ENCODE assay signal across 11 cellular contexts in the genomic region with DNA sequence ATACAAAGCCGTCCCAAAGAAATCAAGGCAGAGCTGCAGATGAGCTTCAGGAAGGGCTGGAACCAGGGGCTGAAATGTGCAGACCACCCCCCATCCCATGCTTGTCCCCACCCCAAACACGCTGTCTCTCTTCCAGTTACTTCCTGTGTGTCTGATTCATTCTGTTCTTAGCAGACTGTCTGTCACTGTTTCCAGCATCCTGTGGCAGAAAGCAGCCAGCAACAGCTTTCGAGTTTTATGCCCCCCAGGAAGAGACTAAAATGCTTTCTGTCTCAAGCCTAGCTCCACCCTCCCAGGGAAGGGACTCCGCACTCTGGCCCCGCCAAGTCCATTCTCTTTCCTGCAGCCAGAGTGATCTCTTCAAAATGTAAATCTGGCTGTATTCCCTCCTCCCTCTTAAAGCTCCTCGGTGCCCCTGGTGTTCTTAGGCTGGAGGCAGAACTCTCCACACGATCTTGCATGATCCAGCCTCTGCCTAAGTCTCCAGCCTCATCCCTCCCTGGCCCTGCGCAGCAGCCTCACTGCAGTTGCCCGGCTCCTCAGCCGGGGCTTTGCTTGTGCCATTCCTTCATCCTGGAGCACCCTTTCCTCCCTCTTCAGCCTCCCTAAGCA. TPM values are rescaled to one million over a fixed set of nuclear protein-coding genes. Genes with fewer than 3 reads are reported as not detected.
DNase-seq lines count a peak whose midpoint lies in the region; FAIRE-seq and TF ChIP-seq lines count a peak whose summit lies in the region.
"Had no signal": no experiment of that assay in that cellular context is flagged by ENCODE, and none has a peak within 500 bp of the region (broad histone marks: within the 10 kb centered on the region; RNA-seq: fewer than 3 reads in every experiment).

No MANE protein-coding gene starts in this region.

- TF ChIP-seq CTCF in endothelial cell of umbilical vein (IDR thresholded peaks at IDR 0.05; ENCODE audit: extremely low read depth in 1 of 2, insufficient read depth in 1 of 2, low read depth in 1 of 2, low read length in 2 of 2) (no peak), sigmoid colon (IDR thresholded peaks at IDR 0.05) (no peak), mesothelial cell of epicardium (IDR thresholded peaks at IDR 0.05; ENCODE audit: unreplicated experiment) (no peak), OCI-LY7 (conservative IDR thresholded peaks at IDR 0.05; ENCODE audit: low read length) (no peak)

- peak overlapping the region; percentile 77 for H3K9ac ChIP-seq in GM23248
- peak overlapping the region; percentile 17 for H3K9ac ChIP-seq in endothelial cell of umbilical vein (replicated peaks; ENCODE audit: extremely low read depth, insufficient read depth, low read length)

- H2AFZ ChIP-seq in GM23248 (peak overlapping the region; percentile 64), endothelial cell of umbilical vein (ENCODE audit: low read depth, low read length) (no peak overlapping the region), OCI-LY7 (ENCODE audit: low read length) (no peak overlapping the region)

- H3K4me2 ChIP-seq in GM23248 (ENCODE audit: unreplicated experiment) (peak overlapping the region; percentile 71), endothelial cell of umbilical vein (ENCODE audit: insufficient read depth, low read length) (peak overlapping the region; percentile 23), OCI-LY7 (ENCODE audit: low read length) (no peak overlapping the region)

- 2 to 4% methylated on average over 10 of the region's 10 CpGs for WGBS in GM23248 (ENCODE audit: low coverage in 1 of 2, low lambda C conversion rate in 2 of 2, missing lambda C conversion rate in 2 of 2), 2 experiments
- WGBS in sigmoid colon, 2 donors: 36 to 42% methylated on average over 10 of the region's 10 CpGs

- in situ Hi-C loops in GM23248 (cut with MboI): no loop called here

- BruUV-seq in endothelial cell of umbilical vein (replicated peaks; lab: Mats Ljungman, UMichigan): TSS peak; percentile 12
- no TSS peak for BruUV-seq in OCI-LY7 (replicated peaks; lab: Mats Ljungman, UMichigan)

- H3K4me1 ChIP-seq in GM23248 (ENCODE audit: insufficient read depth) (peaks cover 32% of the 10 kb centered on the region), SJSA1 (replicated peaks) (peaks cover 65% of the 10 kb centered on the region), endothelial cell of umbilical vein (ENCODE audit: control insufficient read depth, extremely low read depth, insufficient read depth, low read length) (peaks cover 61% of the 10 kb centered on the region), sigmoid colon (peaks cover 0 to 45% (median 36%) of the 10 kb centered on the region in 4 donors), OCI-LY7 (ENCODE audit: insufficient read depth, low read length, poor library complexity, severe bottlenecking) (no peaks in the 10 kb centered on the region)

- H3K9me3 ChIP-seq in GM23248 (ENCODE audit: low read depth): no peaks in the 10 kb centered on the region
- H3K9me3 ChIP-seq in SJSA1 (replicated peaks): no peaks in the 10 kb centered on the region; the same call in 1 of the 2 replicates
- no peaks in the 10 kb centered on the region for H3K9me3 ChIP-seq in endothelial cell of umbilical vein (replicated peaks; ENCODE audit: control insufficient read depth, insufficient read depth, low read length)
- H3K9me3 ChIP-seq in sigmoid colon: no peaks in the 10 kb centered on the region
- H3K9me3 ChIP-seq in OCI-LY7 (ENCODE audit: low read length): no peaks in the 10 kb centered on the region
- H3K9me3 ChIP-seq: suprapubic skin had no signal

- intact Hi-C loops in endothelial cell of umbilical vein (cut with micrococcal nuclease): loop anchor here (1.0 kb wide), 1 partner anchor 11 kb away; no protein-coding TSS in a partner anchor
- intact Hi-C loops in sigmoid colon (cut with DNase I): no loop called here
- intact Hi-C loops in OCI-LY7 (cut with micrococcal nuclease; ENCODE audit: unreplicated experiment): no loop called here

- FAIRE-seq in endothelial cell of umbilical vein (lab: Jason Lieb, UNC): peak; percentile 60

- dilution Hi-C loops in endothelial cell of umbilical vein (cut with MboI; ENCODE audit: extremely low pct_ligation_motif_present, low sequenced_read_pairs): no loop called here

- peaks cover 25% of the 10 kb centered on the region for H3K27me3 Mint-ChIP-seq in mesothelial cell of epicardium (ENCODE audit: low read depth)

- H3K79me2 ChIP-seq in GM23248 (ENCODE audit: insufficient read depth) (peaks cover 72% of the 10 kb centered on the region), endothelial cell of umbilical vein (ENCODE audit: control insufficient read depth, insufficient read depth, low read length) (peaks cover 23% of the 10 kb centered on the region), OCI-LY7 (ENCODE audit: insufficient read depth, low read depth, low read length) (no peaks in the 10 kb centered on the region)

- H3K27ac Mint-ChIP-seq in mesothelial cell of epicardium: no peak overlapping the region
- H3K27ac Mint-ChIP-seq: naive thymus-derived CD4-positive, alpha-beta T cell had no signal

- POLR2A ChIA-PET in endothelial cell of umbilical vein (lab: Charles Lee) (interaction anchor here (0.9 to 1.6 kb wide), 2 partner anchors 10 to 41 kb away, joined by 3 to 5 read pairs; no protein-coding TSS in a partner anchor), OCI-LY7 (lab: Charles Lee) (no interaction called here)

- TF ChIP-seq POLR2A in endothelial cell of umbilical vein (IDR thresholded peaks at IDR 0.05; ENCODE audit: low read depth, low read length) (peak; percentile 65), sigmoid colon (IDR thresholded peaks at IDR 0.05) (no peak)

- H3K4me3 Mint-ChIP-seq in mesothelial cell of epicardium: no peak overlapping the region

- no peaks in the 10 kb centered on the region for H3K9me1 ChIP-seq in endothelial cell of umbilical vein (replicated peaks; ENCODE audit: control insufficient read depth, extremely low read depth, insufficient read depth, low read length)

- peaks cover 13% of the 10 kb centered on the region for H3K4me1 Mint-ChIP-seq in mesothelial cell of epicardium

- H3K27me3 ChIP-seq in GM23248 (replicated peaks; ENCODE audit: insufficient read depth) (no peaks in the 10 kb centered on the region), SJSA1 (replicated peaks) (no peaks in the 10 kb centered on the region), endothelial cell of umbilical vein (ENCODE audit: control insufficient read depth in 2 of 2, insufficient read depth in 2 of 2, low read length in 2 of 2) (no peaks in the 10 kb centered on the region), sigmoid colon (no peaks in the 10 kb centered on the region)
- H3K27me3 ChIP-seq: suprapubic skin had no signal

- peaks cover 15% of the 10 kb centered on the region for H3K9me3 Mint-ChIP-seq in mesothelial cell of epicardium

- no peak for TF ChIP-seq EP300 in sigmoid colon (IDR thresholded peaks at IDR 0.05)

- peaks cover 35% of the 10 kb centered on the region for H3F3A ChIP-seq in GM23248 (ENCODE audit: insufficient read depth)

- CTCF ChIA-PET in endothelial cell of umbilical vein (lab: Charles Lee) (interaction anchor here (1.0 to 8.7 kb wide), 10 partner anchors 8 to 140 kb away, joined by 3 to 96 read pairs (median 4); partner anchors contain the start of genes ATG7 and HRH1), OCI-LY7 (lab: Charles Lee; ENCODE audit: unreplicated experiment) (no interaction called here)

- no peaks in the 10 kb centered on the region for H3K36me3 Mint-ChIP-seq in mesothelial cell of epicardium
- H3K36me3 Mint-ChIP-seq: naive thymus-derived CD4-positive, alpha-beta T cell had no signal

- H3K9me2 ChIP-seq in GM23248 (ENCODE audit: insufficient read depth) (no peaks in the 10 kb centered on the region), OCI-LY7 (ENCODE audit: insufficient read depth, low read length) (no peaks in the 10 kb centered on the region)

- DNase-seq in GM23248 (peak; percentile 78), SJSA1 (ENCODE audit: low read depth in 1 of 2, low spot score in 2 of 2) (peak; percentile 69), endothelial cell of umbilical vein (ENCODE audit: low read depth, low spot score) (peak; percentile 65), sigmoid colon (no peak), SIG-M5 treated with dmso at 0.1 percent for 504 hours (lab: John Stamatoyannopoulos, UW; ENCODE audit: unreplicated experiment) (no peak), NCI-H446 (lab: John Stamatoyannopoulos, UW) (no peak), mesothelial cell of epicardium (ENCODE audit: low spot score in 2 of 2, unreplicated experiment in 2 of 2) (no peak), OCI-LY7 (ENCODE audit: low spot score) (no peak)
- DNase-seq: naive thymus-derived CD4-positive, alpha-beta T cell; OCI-M1 had no signal

- H3K27ac ChIP-seq in GM23248: peak overlapping the region; percentile 90
- peak overlapping the region; percentile 79 for H3K27ac ChIP-seq in SJSA1
- peak overlapping the region; percentile 67 for H3K27ac ChIP-seq in endothelial cell of umbilical vein (ENCODE audit: insufficient read depth, low read depth, low read length)
- H3K27ac ChIP-seq in sigmoid colon: peak overlapping the region; percentile 42 to 73 (median 63)
- H3K27ac ChIP-seq in OCI-LY7 (ENCODE audit: low read depth, low read length, poor library complexity, severe bottlenecking): no peak overlapping the region
- H3K27ac ChIP-seq: suprapubic skin had no signal

- H3K4me3 ChIP-seq in GM23248 (peak overlapping the region; percentile 63), SJSA1 (peak overlapping the region; percentile 10), endothelial cell of umbilical vein (replicated peaks in 1 of 3; ENCODE audit: insufficient read depth in 1 of 3, low read depth in 1 of 3, low read length in 3 of 3) (no peak overlapping the region), sigmoid colon (peak overlapping the region in 2 of 4 donors; percentile 11 to 22), OCI-LY7 (ENCODE audit: low read depth, low read length, poor library complexity, severe bottlenecking) (no peak overlapping the region)
- H3K4me3 ChIP-seq: suprapubic skin had no signal

- H3K36me3 ChIP-seq in GM23248 (ENCODE audit: low read depth): no peaks in the 10 kb centered on the region
- H3K36me3 ChIP-seq in SJSA1: peaks cover 24% of the 10 kb centered on the region
- H3K36me3 ChIP-seq in endothelial cell of umbilical vein (ENCODE audit: control insufficient read depth in 2 of 2, extremely low read depth in 1 of 2, insufficient read depth in 2 of 2, low read length in 2 of 2): peaks cover 0 to 5% of the 10 kb centered on the region in 2 experiments
- H3K36me3 ChIP-seq in sigmoid colon: no peaks in the 10 kb centered on the region
- no peaks in the 10 kb centered on the region for H3K36me3 ChIP-seq in OCI-LY7 (ENCODE audit: insufficient read depth, low read length)
- H3K36me3 ChIP-seq: suprapubic skin had no signal

- H4K20me1 ChIP-seq in GM23248 (ENCODE audit: insufficient read depth) (no peaks in the 10 kb centered on the region), endothelial cell of umbilical vein (replicated peaks; ENCODE audit: control insufficient read depth, extremely low read depth, insufficient read depth, low read length) (no peaks in the 10 kb centered on the region), OCI-LY7 (ENCODE audit: insufficient read depth, low read length) (no peaks in the 10 kb centered on the region)

RNA-seq across cellular contexts. Expression of gene HRH1, which starts 41.5 kb away (rescaled TPM):
- 9.0 and 9.1 TPM in 2 replicates for total RNA-seq in GM23248 (2014; rRNA removed; shearing (Covaris generic))
- 7.1 and 8.1 TPM in 2 replicates for polyA plus RNA-seq in GM23248 (2016; fragmentation: Nextera tagmentation; extraction: Ambion mirVana)
- total RNA-seq in SJSA1 (2014; rRNA removed; shearing (Covaris generic)): 15.9 and 21.9 TPM in 2 replicates
- total RNA-seq in endothelial cell of umbilical vein: 16.2 and 22.0 TPM in 2 replicates
- 21.2 and 23.4 TPM in 2 replicates for polyA plus RNA-seq in endothelial cell of umbilical vein
- 13.6 and 15.2 TPM in 2 replicates for polyA plus RNA-seq in endothelial cell of umbilical vein (2011; cell fraction: cytosol; rRNA removed)
- polyA plus RNA-seq in endothelial cell of umbilical vein (2011; cell fraction: nucleus; rRNA removed): 14.4 and 15.0 TPM in 2 replicates
- 13.6 and 15.6 TPM in 2 replicates for polyA plus RNA-seq in endothelial cell of umbilical vein (2012)
- 54.7 and 62.5 TPM in 2 replicates for polyA minus RNA-seq in endothelial cell of umbilical vein
- 4.6 TPM for polyA minus RNA-seq in endothelial cell of umbilical vein (2011; cell fraction: cytosol; rRNA and poly(A)+ RNA removed)
- 21.1 and 24.5 TPM in 2 replicates for polyA minus RNA-seq in endothelial cell of umbilical vein (2011; cell fraction: nucleus; rRNA and poly(A)+ RNA removed)
- 10 to 100 TPM in 1 of 4 donors, 1 to 10 TPM in 3; 3.9 to 57.3 (median 4.6) TPM for total RNA-seq in sigmoid colon
- polyA plus RNA-seq in sigmoid colon: 1 to 10 TPM; 1.8 to 8.3 (median 2.8) TPM
- 0.31 to 0.45 TPM (median 0.42 TPM) in 3 replicates for total RNA-seq in mesothelial cell of epicardium
- total RNA-seq in OCI-LY7 (2014; rRNA removed; shearing (Covaris generic)): not detected in 2 replicates
- not detected in 2 replicates for total RNA-seq in OCI-LY7 (2022)
- polyA plus RNA-seq: naive thymus-derived CD4-positive, alpha-beta T cell had no signal

Comparison
In these comparisons a context has a peak if more than half of its experiments do, and no peak if none do; other contexts are left out.
1. DNase-seq: peak in GM23248 (single experiment), SJSA1 (2 of 2) and endothelial cell of umbilical vein (single experiment); none in sigmoid colon (single experiment), SIG-M5 treated with dmso at 0.1 percent for 504 hours (single experiment), NCI-H446 (0 of 2), mesothelial cell of epicardium (0 of 2) and OCI-LY7 (single experiment).
2. H3K4me3 ChIP-seq: peak in GM23248 (single experiment) and SJSA1 (single experiment); none in endothelial cell of umbilical vein (0 of 3) and OCI-LY7 (single experiment).